17 cellular contexts compared by ENCODE assay signal in the genomic region with DNA sequence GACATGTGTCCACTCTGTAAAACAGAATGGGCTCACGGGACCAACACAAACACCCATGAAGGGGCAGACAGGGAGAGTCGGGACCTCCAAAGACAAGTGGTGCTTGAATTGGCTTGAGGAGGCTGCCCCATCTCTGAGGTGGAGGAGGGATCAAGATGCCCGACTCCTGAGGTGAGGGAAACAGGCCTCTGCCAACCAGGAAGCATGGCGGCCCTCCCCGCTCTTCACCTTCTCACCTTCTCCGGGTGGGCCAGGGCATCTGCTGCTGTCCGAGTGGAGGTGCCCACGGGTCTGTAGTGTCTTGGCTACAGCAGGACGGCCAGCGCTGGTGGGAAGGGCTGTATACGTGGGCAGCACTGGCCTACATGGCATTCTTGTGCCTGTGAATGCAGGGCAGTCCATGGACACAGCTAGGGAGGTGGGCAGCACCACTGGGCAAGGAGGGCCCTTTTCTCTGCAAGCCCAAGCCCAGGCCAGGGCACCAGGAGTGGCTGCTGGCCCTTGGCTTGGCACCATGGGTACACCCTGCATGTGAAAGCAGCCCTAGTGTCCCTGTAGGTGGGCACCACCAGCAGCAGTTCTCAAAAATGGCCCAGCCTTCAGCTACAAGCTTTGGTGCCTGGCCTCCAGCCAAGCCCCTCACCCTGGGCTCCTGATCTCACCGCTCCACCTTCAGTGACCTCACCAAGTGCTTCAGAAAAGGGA.
A peak's percentile ranks its signal among the peaks of the same experiment; 100 is the strongest.
DNase-seq lines count a peak whose midpoint lies in the region; ATAC-seq and TF ChIP-seq lines count a peak whose summit lies in the region.
"Had no signal": no experiment of that assay in that cellular context is flagged by ENCODE, and none has a peak within 500 bp of the region (broad histone marks: within the 10 kb centered on the region; RNA-seq: fewer than 3 reads in every experiment).

No MANE protein-coding gene starts in this region.

- H3K4me3 Mint-ChIP-seq in endothelial cell (ENCODE audit: unreplicated experiment) = peak overlapping the region; percentile 76
- H3K4me3 Mint-ChIP-seq in activated CD8-positive, alpha-beta memory T cell treated with anti-CD3 and anti-CD28 coated beads, Interleukin-2, amount 10 ng/mL, durations not matched to agents 7 days and 5 days = no peak overlapping the region

- no peak overlapping the region for H2AFZ ChIP-seq in PC-3 (ENCODE audit: low read length)

- no peaks in the 10 kb centered on the region for H3F3A ChIP-seq in PC-3 (ENCODE audit: low read length, unreplicated experiment)

- no peak overlapping the region for H3K4me2 ChIP-seq in PC-3 (ENCODE audit: low read length)
- H3K4me2 ChIP-seq: KMS-11 had no signal

- CTCF ChIA-PET in PC-3 (lab: Charles Lee) = no interaction called here
- CTCF ChIA-PET in activated CD8-positive, alpha-beta memory T cell treated with anti-CD3 and anti-CD28 coated beads, Interleukin-2, amount 10 ng/mL, durations not matched to agents 7 days and 5 days (lab: Charles Lee) = interaction anchor here (0.6 to 0.9 kb wide), 2 partner anchors 12 to 32 kb away, joined by 4 to 7 read pairs; no protein-coding TSS in a partner anchor

- no peak for ATAC-seq in heart right ventricle
- no peak for ATAC-seq in Right ventricle myocardium superior (ENCODE audit: poor library complexity)
- ATAC-seq in PC-3 = no peak
- ATAC-seq in activated CD8-positive, alpha-beta memory T cell treated with anti-CD3 and anti-CD28 coated beads, Interleukin-2, amount 10 ng/mL, durations not matched to agents 7 days and 5 days = no peak
- ATAC-seq in GM19463 (IDR thresholded peaks at IDR 0.05; ENCODE audit: unreplicated experiment) = no peak
- ATAC-seq: HepG2 had no signal

- no peaks in the 10 kb centered on the region for H3K27me3 ChIP-seq in heart right ventricle
- H3K27me3 ChIP-seq in neutrophil = no peaks in the 10 kb centered on the region
- no peaks in the 10 kb centered on the region for H3K27me3 ChIP-seq in PC-3 (ENCODE audit: low read length)

- BruUV-seq in PC-3 (replicated peaks; lab: Mats Ljungman, UMichigan) = no TSS peak

- POLR2A ChIA-PET in PC-3 (lab: Charles Lee; ENCODE audit: unreplicated experiment) = no interaction called here

- no peak for DNase-seq in heart right ventricle
- no peak for DNase-seq in Right ventricle myocardium superior
- no peak for DNase-seq in endothelial cell (ENCODE audit: low spot score)
- DNase-seq in PC-3 = no peak
- no peak for DNase-seq in activated CD8-positive, alpha-beta memory T cell treated with anti-CD3 and anti-CD28 coated beads, Interleukin-2, amount 10 ng/mL, durations not matched to agents 7 days and 5 days
- DNase-seq: Caco-2, DMS53, NCI-H1436, NCI-H2029, NCI-H2171, NCI-H446, NCI-H69 had no signal

- H3K79me2 ChIP-seq in PC-3 (ENCODE audit: low read length) = no peaks in the 10 kb centered on the region

- no peak overlapping the region for H3K9ac ChIP-seq in PC-3 (ENCODE audit: low read length)
- H3K9ac ChIP-seq: KMS-11 had no signal

- no peaks in the 10 kb centered on the region for H3K4me1 Mint-ChIP-seq in endothelial cell (ENCODE audit: unreplicated experiment)
- no peaks in the 10 kb centered on the region for H3K4me1 Mint-ChIP-seq in activated CD8-positive, alpha-beta memory T cell treated with anti-CD3 and anti-CD28 coated beads, Interleukin-2, amount 10 ng/mL, durations not matched to agents 7 days and 5 days

- H3K4me3 ChIP-seq in heart right ventricle (no peak overlapping the region), neutrophil (ENCODE audit: low read depth in 1 of 2, low read length in 1 of 2) (no peak overlapping the region), PC-3 (ENCODE audit: low read length) (no peak overlapping the region)

- H4K20me1 ChIP-seq in PC-3 (ENCODE audit: low read length) = no peaks in the 10 kb centered on the region

- H3K27ac Mint-ChIP-seq in endothelial cell (ENCODE audit: unreplicated experiment) = no peak overlapping the region
- no peak overlapping the region for H3K27ac Mint-ChIP-seq in activated CD8-positive, alpha-beta memory T cell treated with anti-CD3 and anti-CD28 coated beads, Interleukin-2, amount 10 ng/mL, durations not matched to agents 7 days and 5 days

- H3K9me3 Mint-ChIP-seq in endothelial cell (ENCODE audit: unreplicated experiment) = no peaks in the 10 kb centered on the region
- no peaks in the 10 kb centered on the region for H3K9me3 Mint-ChIP-seq in activated CD8-positive, alpha-beta memory T cell treated with anti-CD3 and anti-CD28 coated beads, Interleukin-2, amount 10 ng/mL, durations not matched to agents 7 days and 5 days (ENCODE audit: low read depth)

- peaks cover 0 to 11% (median 0%) of the 10 kb centered on the region in 9 donors for H3K36me3 ChIP-seq in heart right ventricle
- H3K36me3 ChIP-seq in neutrophil = peaks cover 31% of the 10 kb centered on the region
- no peaks in the 10 kb centered on the region for H3K36me3 ChIP-seq in PC-3 (ENCODE audit: low read depth, low read length)

- H3K9me3 ChIP-seq in heart right ventricle = no peaks in the 10 kb centered on the region
- no peaks in the 10 kb centered on the region for H3K9me3 ChIP-seq in neutrophil
- no peaks in the 10 kb centered on the region for H3K9me3 ChIP-seq in PC-3 (ENCODE audit: low read length)
- H3K9me3 ChIP-seq: Caco-2 had no signal

- H3K4me1 ChIP-seq in heart right ventricle (peaks cover 4 to 41% (median 16%) of the 10 kb centered on the region in 9 donors), neutrophil (ENCODE audit: control insufficient read depth in 1 of 2, insufficient read depth in 1 of 2, low read depth in 1 of 2, low read length in 1 of 2) (peaks cover 17 to 18% of the 10 kb centered on the region in 2 experiments), PC-3 (ENCODE audit: insufficient read depth, low read length) (no peaks in the 10 kb centered on the region)
- H3K4me1 ChIP-seq: Caco-2 had no signal

- TF ChIP-seq CTCF in heart right ventricle (IDR thresholded peaks at IDR 0.05) = no peak
- no peak for TF ChIP-seq CTCF in endothelial cell (IDR thresholded peaks at IDR 0.05; ENCODE audit: unreplicated experiment)
- no peak for TF ChIP-seq CTCF in neutrophil (IDR thresholded peaks at IDR 0.05)
- TF ChIP-seq CTCF in PC-3 (conservative IDR thresholded peaks at IDR 0.05; ENCODE audit: low read depth, low read length) = no peak

- peak overlapping the region in 7 of 10 donors; percentile 50 to 76 (median 69) for H3K27ac ChIP-seq in heart right ventricle
- H3K27ac ChIP-seq in neutrophil = peak overlapping the region; percentile 8
- H3K27ac ChIP-seq in PC-3 (ENCODE audit: low read length) = no peak overlapping the region
- H3K27ac ChIP-seq: C4-2B, KMS-11 had no signal

- H3K27me3 Mint-ChIP-seq in endothelial cell (ENCODE audit: unreplicated experiment) = peaks cover 21% of the 10 kb centered on the region
- no peaks in the 10 kb centered on the region for H3K27me3 Mint-ChIP-seq in activated CD8-positive, alpha-beta memory T cell treated with anti-CD3 and anti-CD28 coated beads, Interleukin-2, amount 10 ng/mL, durations not matched to agents 7 days and 5 days

- intact Hi-C loops in heart right ventricle (cut with DNase I) (loop anchor here in 2 of 10 donors (10.0 kb wide), 2 partner anchors 139 to 191 kb away; no protein-coding TSS in a partner anchor), Right ventricle myocardium superior (cut with DNase I) (no loop called here), PC-3 (cut with micrococcal nuclease) (no loop called here)

- H3K9me2 ChIP-seq in PC-3 (replicated peaks; ENCODE audit: low read length) = no peaks in the 10 kb centered on the region

- WGBS in heart right ventricle, 2 donors = 97 to 98% methylated on average over 12 of the region's 12 CpGs

- H3K36me3 Mint-ChIP-seq in endothelial cell (ENCODE audit: low read depth, unreplicated experiment) = peaks cover 21% of the 10 kb centered on the region
- no peaks in the 10 kb centered on the region for H3K36me3 Mint-ChIP-seq in activated CD8-positive, alpha-beta memory T cell treated with anti-CD3 and anti-CD28 coated beads, Interleukin-2, amount 10 ng/mL, durations not matched to agents 7 days and 5 days
